22 cellular contexts compared by ENCODE assay signal in genomic region chr1:182280521-182280920, GRCh38.
DNase-seq lines count a peak whose midpoint lies in the region; TF ChIP-seq lines count a peak whose summit lies in the region.
"Had no signal": no experiment of that assay in that cellular context is flagged by ENCODE, and none has a peak within 500 bp of the region (broad histone marks: within the 10 kb centered on the region; RNA-seq: fewer than 3 reads in every experiment).

No MANE protein-coding gene starts in this region.

- H3K27ac ChIP-seq in breast epithelium = peak overlapping the region; percentile 83 to 85
- peak overlapping the region; percentile 74 for H3K27ac ChIP-seq in endodermal cell (ENCODE audit: low read depth, low read length)
- peak overlapping the region; percentile 64 for H3K27ac ChIP-seq in vagina
- no peak overlapping the region for H3K27ac ChIP-seq in OCI-LY7 (ENCODE audit: low read depth, low read length, poor library complexity, severe bottlenecking)
- H3K27ac ChIP-seq in CD4-positive, alpha-beta memory T cell (ENCODE audit: low read depth, low read length) = no peak overlapping the region
- H3K27ac ChIP-seq: ascending aorta, BLaER1, thyroid gland had no signal

- no peak overlapping the region for H3K9ac ChIP-seq in endodermal cell (ENCODE audit: extremely low read depth, low read length, poor library complexity, severe bottlenecking)
- H3K9ac ChIP-seq: BLaER1, SK-N-SH had no signal

- H3K9me3 ChIP-seq in breast epithelium (no peaks in the 10 kb centered on the region), endodermal cell (ENCODE audit: control insufficient read depth, low read length) (no peaks in the 10 kb centered on the region), vagina (no peaks in the 10 kb centered on the region), OCI-LY7 (ENCODE audit: low read length) (no peaks in the 10 kb centered on the region)
- no peaks in the 10 kb centered on the region for H3K9me3 ChIP-seq in CD4-positive, alpha-beta memory T cell (ENCODE audit: control insufficient read depth in 1 of 2, low read length in 2 of 2)
- H3K9me3 ChIP-seq: ascending aorta, BLaER1, SK-N-SH, thyroid gland had no signal

- H3K27me3 ChIP-seq in breast epithelium = no peaks in the 10 kb centered on the region
- no peaks in the 10 kb centered on the region for H3K27me3 ChIP-seq in endodermal cell (ENCODE audit: control insufficient read depth, insufficient read depth, low read length, poor library complexity, severe bottlenecking)
- H3K27me3 ChIP-seq in vagina = no peaks in the 10 kb centered on the region
- H3K27me3 ChIP-seq in CD4-positive, alpha-beta memory T cell (ENCODE audit: insufficient read depth, low read length) = no peaks in the 10 kb centered on the region
- H3K27me3 ChIP-seq: ascending aorta, BLaER1, thyroid gland had no signal

- TF ChIP-seq CTCF in breast epithelium (IDR thresholded peaks at IDR 0.05) (no peak), MCF 10A (IDR thresholded peaks at IDR 0.05; ENCODE audit: unreplicated experiment) (no peak), endodermal cell (conservative IDR thresholded peaks at IDR 0.05) (no peak), vagina (IDR thresholded peaks at IDR 0.05) (no peak), OCI-LY7 (conservative IDR thresholded peaks at IDR 0.05; ENCODE audit: low read length) (no peak)

- H3K4me3 ChIP-seq in breast epithelium (no peak overlapping the region), endodermal cell (ENCODE audit: low read length) (no peak overlapping the region), vagina (no peak overlapping the region), OCI-LY7 (ENCODE audit: low read depth, low read length, poor library complexity, severe bottlenecking) (no peak overlapping the region)
- H3K4me3 ChIP-seq in CD4-positive, alpha-beta memory T cell (ENCODE audit: low read length in 2 of 2) = no peak overlapping the region
- H3K4me3 ChIP-seq: ascending aorta, BLaER1, thyroid gland had no signal

- no peaks in the 10 kb centered on the region for H4K20me1 ChIP-seq in OCI-LY7 (ENCODE audit: insufficient read depth, low read length)
- H4K20me1 ChIP-seq: BLaER1 had no signal

- CTCF ChIA-PET in MCF 10A (lab: Yijun Ruan, JAX) (interaction anchor here (0.6 to 2.5 kb wide), 3 partner anchors 9 to 343 kb away, joined by 5 to 15 read pairs (median 6); no protein-coding TSS in a partner anchor), OCI-LY7 (lab: Charles Lee; ENCODE audit: unreplicated experiment) (interaction anchor here (0.6 to 0.9 kb wide), 2 partner anchors 20 to 511 kb away, joined by 3 to 4 read pairs; no protein-coding TSS in a partner anchor)
- CTCF ChIA-PET in CD4-positive, alpha-beta memory T cell (lab: Charles Lee; ENCODE audit: partially characterized antibody) = no interaction called here

- intact Hi-C loops in breast epithelium (cut with DNase I; ENCODE audit: low total_unique reads) = no loop called here
- intact Hi-C loops in MCF 10A (cut with micrococcal nuclease) = no loop called here
- intact Hi-C loops in vagina (cut with DNase I) = no loop called here
- intact Hi-C loops in OCI-LY7 (cut with micrococcal nuclease; ENCODE audit: unreplicated experiment) = no loop called here
- intact Hi-C loops in CD4-positive, alpha-beta memory T cell (cut with micrococcal nuclease) = no loop called here

- H3K79me2 ChIP-seq in OCI-LY7 (ENCODE audit: insufficient read depth, low read depth, low read length) = no peaks in the 10 kb centered on the region

- H3K36me3 Mint-ChIP-seq in MCF 10A (ENCODE audit: insufficient read depth, unreplicated experiment) = no peaks in the 10 kb centered on the region
- no peaks in the 10 kb centered on the region for H3K36me3 Mint-ChIP-seq in endodermal cell (ENCODE audit: low read depth)
- H3K36me3 Mint-ChIP-seq in CD4-positive, alpha-beta memory T cell = no peaks in the 10 kb centered on the region
- H3K36me3 Mint-ChIP-seq: activated naive CD8-positive, alpha-beta T cell treated with anti-CD3 and anti-CD28 coated beads, Interleukin-2, amount 10 ng/mL, durations not matched to agents 7 days and 5 days had no signal

- H3K9me3 Mint-ChIP-seq in MCF 10A (ENCODE audit: unreplicated experiment) = no peaks in the 10 kb centered on the region
- H3K9me3 Mint-ChIP-seq in endodermal cell = no peaks in the 10 kb centered on the region
- no peaks in the 10 kb centered on the region for H3K9me3 Mint-ChIP-seq in CD4-positive, alpha-beta memory T cell
- H3K9me3 Mint-ChIP-seq: activated B cell treated with CpG ODN at 0.5 μM for 24 hours; activated naive CD8-positive, alpha-beta T cell treated with anti-CD3 and anti-CD28 coated beads, Interleukin-2, amount 10 ng/mL, durations not matched to agents 7 days and 5 days; activated T-cell treated with anti-CD3 and anti-CD28 coated beads, Interleukin-2, amount 50 U/mL, for 4 hours had no signal

- no peak overlapping the region for H3K4me2 ChIP-seq in OCI-LY7 (ENCODE audit: low read length)
- H3K4me2 ChIP-seq: BLaER1, SK-N-SH had no signal

- WGBS in endodermal cell (ENCODE audit: insufficient coverage in 1 of 2, insufficient read length in 1 of 2), 2 experiments = 79 to 95% methylated on average over 2 to 3 of the region's 3 CpGs

- no peak overlapping the region for H2AFZ ChIP-seq in OCI-LY7 (ENCODE audit: low read length)

- H3K4me1 ChIP-seq in breast epithelium = peaks cover 0 to 2% of the 10 kb centered on the region in 2 donors
- H3K4me1 ChIP-seq in endodermal cell (ENCODE audit: control insufficient read depth, insufficient read depth, low read length) = no peaks in the 10 kb centered on the region
- H3K4me1 ChIP-seq in vagina = peaks cover 12% of the 10 kb centered on the region
- no peaks in the 10 kb centered on the region for H3K4me1 ChIP-seq in OCI-LY7 (ENCODE audit: insufficient read depth, low read length, poor library complexity, severe bottlenecking)
- H3K4me1 ChIP-seq in CD4-positive, alpha-beta memory T cell (ENCODE audit: insufficient read depth, low read length) = no peaks in the 10 kb centered on the region
- H3K4me1 ChIP-seq: ascending aorta, BLaER1 had no signal

- no peak overlapping the region for H3K27ac Mint-ChIP-seq in MCF 10A (ENCODE audit: low read depth, unreplicated experiment)
- H3K27ac Mint-ChIP-seq in endodermal cell = no peak overlapping the region
- H3K27ac Mint-ChIP-seq in CD4-positive, alpha-beta memory T cell = no peak overlapping the region
- H3K27ac Mint-ChIP-seq: activated B cell treated with CpG ODN at 0.5 μM for 24 hours; activated naive CD8-positive, alpha-beta T cell treated with anti-CD3 and anti-CD28 coated beads, Interleukin-2, amount 10 ng/mL, durations not matched to agents 7 days and 5 days had no signal

- DNase-seq in breast epithelium (ENCODE audit: low spot score in 2 of 2) (no peak), MCF 10A (ENCODE audit: unreplicated experiment) (no peak), NCI-H82 (lab: John Stamatoyannopoulos, UW) (peak; percentile 92), endodermal cell (no peak), vagina (ENCODE audit: extremely low spot score in 2 of 2) (no peak), OCI-LY7 (ENCODE audit: low spot score) (no peak)
- no peak for DNase-seq in CD4-positive, alpha-beta memory T cell
- DNase-seq: activated B cell treated with CpG ODN at 0.5 μM for 24 hours; activated gamma-delta T cell treated with Interleukin-2 at 50 U/mL for 16 hours; activated naive CD8-positive, alpha-beta T cell treated with anti-CD3 and anti-CD28 coated beads, Interleukin-2, amount 10 ng/mL, durations not matched to agents 7 days and 5 days; activated T-cell treated with anti-CD3 and anti-CD28 coated beads, Interleukin-2, amount 50 U/mL, for 4 hours; cortex of kidney; IMR-90; NCI-H1694 treated with DMSO at 0.1 percent for 48 hours; PC-3; right cardiac atrium; SK-N-SH; stimulated activated CD4-positive, alpha-beta T cell treated with anti-CD3 and anti-CD28 coated beads, Interleukin-1b, Interleukin-23, amount 100 ng/mL, for 48 hours; stimulated activated naive CD8-positive, alpha-beta T cell treated with anti-CD3 and anti-CD28 coated beads, Interleukin-15, Interleukin-2, amounts not matched to agents 100 U/mL and 50 U/mL, for 24 hours; thyroid gland had no signal

- H3K9me2 ChIP-seq in OCI-LY7 (ENCODE audit: insufficient read depth, low read length) = no peaks in the 10 kb centered on the region
- H3K9me2 ChIP-seq: SK-N-SH had no signal

- H3K36me3 ChIP-seq in breast epithelium (no peaks in the 10 kb centered on the region), endodermal cell (ENCODE audit: control insufficient read depth, insufficient read depth, low read length) (no peaks in the 10 kb centered on the region), vagina (no peaks in the 10 kb centered on the region), OCI-LY7 (ENCODE audit: insufficient read depth, low read length) (no peaks in the 10 kb centered on the region)
- H3K36me3 ChIP-seq in CD4-positive, alpha-beta memory T cell (ENCODE audit: insufficient read depth, low read length) = no peaks in the 10 kb centered on the region
- H3K36me3 ChIP-seq: ascending aorta, BLaER1, thyroid gland had no signal

- POLR2A ChIA-PET in MCF 10A (lab: Yijun Ruan, JAX) = interaction anchor here (3.3 kb wide), 1 partner anchor 10 kb away, joined by 22 read pairs; no protein-coding TSS in a partner anchor
- POLR2A ChIA-PET in OCI-LY7 (lab: Charles Lee) = interaction anchor here (0.6 kb wide), 1 partner anchor 21 kb away, joined by 4 read pairs; no protein-coding TSS in a partner anchor
- POLR2A ChIA-PET in CD4-positive, alpha-beta memory T cell (lab: Charles Lee; ENCODE audit: partially characterized antibody) = no interaction called here

- H3K4me1 Mint-ChIP-seq in MCF 10A (ENCODE audit: insufficient read depth, unreplicated experiment) (no peaks in the 10 kb centered on the region), endodermal cell (peaks cover 3% of the 10 kb centered on the region)
- H3K4me1 Mint-ChIP-seq in CD4-positive, alpha-beta memory T cell = peaks cover 0 to 6% (median 3%) of the 10 kb centered on the region in 4 donors
- H3K4me1 Mint-ChIP-seq: activated B cell treated with CpG ODN at 0.5 μM for 24 hours; activated naive CD8-positive, alpha-beta T cell treated with anti-CD3 and anti-CD28 coated beads, Interleukin-2, amount 10 ng/mL, durations not matched to agents 7 days and 5 days had no signal

- TF ChIP-seq POLR2A in breast epithelium (IDR thresholded peaks at IDR 0.05) (no peak), vagina (IDR thresholded peaks at IDR 0.05) (no peak)

- H3K27me3 Mint-ChIP-seq in MCF 10A (ENCODE audit: insufficient read depth, unreplicated experiment) (no peaks in the 10 kb centered on the region), endodermal cell (ENCODE audit: insufficient read depth) (no peaks in the 10 kb centered on the region)
- no peaks in the 10 kb centered on the region for H3K27me3 Mint-ChIP-seq in CD4-positive, alpha-beta memory T cell
- H3K27me3 Mint-ChIP-seq: activated naive CD8-positive, alpha-beta T cell treated with anti-CD3 and anti-CD28 coated beads, Interleukin-2, amount 10 ng/mL, durations not matched to agents 7 days and 5 days had no signal

- BruUV-seq in MCF 10A (replicated peaks; lab: Mats Ljungman, UMichigan) = no TSS peak
- no TSS peak for BruUV-seq in OCI-LY7 (replicated peaks; lab: Mats Ljungman, UMichigan)

- no peak overlapping the region for H3K4me3 Mint-ChIP-seq in MCF 10A (ENCODE audit: unreplicated experiment)
- no peak overlapping the region for H3K4me3 Mint-ChIP-seq in endodermal cell
- H3K4me3 Mint-ChIP-seq in CD4-positive, alpha-beta memory T cell = no peak overlapping the region
- H3K4me3 Mint-ChIP-seq: activated B cell treated with CpG ODN at 0.5 μM for 24 hours; activated naive CD8-positive, alpha-beta T cell treated with anti-CD3 and anti-CD28 coated beads, Interleukin-2, amount 10 ng/mL, durations not matched to agents 7 days and 5 days; activated T-cell treated with anti-CD3 and anti-CD28 coated beads, Interleukin-2, amount 50 U/mL, for 4 hours had no signal

Comparison
In these comparisons a context has a peak if more than half of its experiments do, and no peak if none do; other contexts are left out.
1. H3K27ac ChIP-seq: peak in breast epithelium (2 of 2), endodermal cell (single experiment) and vagina (single experiment); none in OCI-LY7 (single experiment) and CD4-positive, alpha-beta memory T cell (single experiment).